Comparison of ENCODE assay signal across 8 cellular contexts in genomic region chr6:11770546-11771466, GRCh38. TPM values are rescaled to one million over a fixed set of nuclear protein-coding genes. Genes with fewer than 3 reads are reported as not detected.
DNase-seq lines count a peak whose midpoint lies in the region; ATAC-seq and TF ChIP-seq lines count a peak whose summit lies in the region.

No MANE protein-coding gene starts in this region.

- intact Hi-C loops in vagina (cut with DNase I), result loop anchor here (1.0 kb wide), 1 partner anchor 43 kb away; no protein-coding TSS in a partner anchor

- H3K27ac ChIP-seq in epithelial cell of prostate, result peak overlapping the region; percentile 100
- peak overlapping the region; percentile 95 for H3K27ac ChIP-seq in vagina

- peaks cover 5% of the 10 kb centered on the region for H3K4me1 ChIP-seq in NT2/D1 (ENCODE audit: insufficient read depth, insufficient read length)
- H3K4me1 ChIP-seq in vagina, result peaks cover 59% of the 10 kb centered on the region

- no peak for ATAC-seq in HG03442 (IDR thresholded peaks at IDR 0.05; ENCODE audit: unreplicated experiment)
- no peak for ATAC-seq in HG03439 (IDR thresholded peaks at IDR 0.05; ENCODE audit: unreplicated experiment)

- H3K36me3 ChIP-seq in NT2/D1 (ENCODE audit: insufficient read depth, insufficient read length, low read length), result no peaks in the 10 kb centered on the region
- no peaks in the 10 kb centered on the region for H3K36me3 ChIP-seq in vagina

- no peaks in the 10 kb centered on the region for H3K9me3 ChIP-seq in NT2/D1 (ENCODE audit: insufficient read depth, low read length)
- H3K9me3 ChIP-seq in vagina, result no peaks in the 10 kb centered on the region

- DNase-seq in ELF-1 (ENCODE audit: low read depth, low spot score) (peak; percentile 90), NT2/D1 (ENCODE audit: low read depth, low spot score) (no peak), epithelial cell of prostate (ENCODE audit: low read depth, low spot score) (peak; percentile 100), mucosa of gallbladder (ENCODE audit: low spot score) (peak; percentile 85), vagina (ENCODE audit: extremely low spot score in 2 of 2) (peak in 1 of 2 donors; percentile 99), GDM1 (lab: John Stamatoyannopoulos, UW) (no peak)

- no peak for TF ChIP-seq CTCF in vagina (IDR thresholded peaks at IDR 0.05)

- H3K4me3 ChIP-seq in NT2/D1 (ENCODE audit: insufficient read length, low read depth) (no peak overlapping the region), vagina (no peak overlapping the region)

- peak overlapping the region; percentile 42 for H3K9ac ChIP-seq in NT2/D1 (ENCODE audit: insufficient read length, low read depth)

- no peak for TF ChIP-seq POLR2A in vagina (IDR thresholded peaks at IDR 0.05)

- H3K27me3 ChIP-seq in NT2/D1 (ENCODE audit: insufficient read depth, insufficient read length), result no peaks in the 10 kb centered on the region
- no peaks in the 10 kb centered on the region for H3K27me3 ChIP-seq in vagina

RNA-seq across cellular contexts. Expression of gene ADTRP, which starts 7.8 kb away (rescaled TPM):
- 0.69 TPM for total RNA-seq in mucosa of gallbladder
- total RNA-seq in vagina, result not detected

Comparison
In these comparisons a context has a peak if more than half of its experiments do, and no peak if none do; other contexts are left out.
1. DNase-seq: peak in ELF-1 (single experiment), epithelial cell of prostate (single experiment) and mucosa of gallbladder (single experiment); none in NT2/D1 (single experiment) and GDM1 (single experiment).